Comparison of ENCODE assay signal across 22 cellular contexts in the genomic region with DNA sequence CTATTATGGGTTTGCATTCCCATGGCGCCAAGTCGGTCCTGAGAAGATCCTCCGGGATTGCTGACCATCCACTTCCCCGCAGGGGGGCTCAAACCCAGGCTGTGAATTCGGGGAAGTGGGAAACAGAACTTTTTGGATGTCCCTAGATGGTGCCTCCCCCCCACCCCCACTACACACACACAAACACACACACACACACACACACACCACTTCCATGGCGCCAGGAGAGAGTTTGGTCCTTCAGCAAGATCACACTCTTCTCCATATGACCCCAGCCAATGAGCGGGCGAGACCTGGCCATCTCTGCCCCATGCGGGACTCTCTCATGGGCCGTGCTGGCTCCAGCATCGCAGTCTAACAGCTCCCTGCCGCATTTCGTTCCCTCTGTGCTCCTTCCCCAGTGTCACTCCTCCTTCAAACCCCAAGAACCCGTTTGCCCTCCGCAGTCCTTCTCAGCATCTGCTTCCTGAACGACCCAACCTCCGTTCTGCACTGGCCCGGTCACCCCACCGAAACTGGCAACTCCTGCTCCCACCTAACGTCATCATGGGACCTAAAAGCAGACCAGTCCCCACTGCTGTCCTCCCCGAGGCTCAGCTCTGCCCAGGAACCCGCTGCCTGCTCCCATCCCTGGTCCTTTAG.
"Had no signal": no experiment of that assay in that cellular context is flagged by ENCODE, and none has a peak within 500 bp of the region (broad histone marks: within the 10 kb centered on the region; RNA-seq: fewer than 3 reads in every experiment).

No MANE protein-coding gene starts in this region.

- FAIRE-seq: astrocyte had no signal

- H3K27ac ChIP-seq: Peyer's patch, RWPE1, SJSA1 had no signal

- H3K36me3 ChIP-seq: Peyer's patch, SJSA1 had no signal

- H3K4me1 ChIP-seq: Peyer's patch, SJSA1 had no signal

- ATAC-seq: activated CD4-positive, CD25-positive, alpha-beta regulatory T cell treated with anti-CD3 and anti-CD28 coated beads, Interleukin-2, amount 50 U/mL, for 24 hours; activated CD8-positive, alpha-beta T cell treated with anti-CD3 and anti-CD28 coated beads, Interleukin-2, amount 10 ng/mL, durations not matched to agents 7 days and 5 days had no signal

- H3K27ac Mint-ChIP-seq: activated CD8-positive, alpha-beta T cell treated with anti-CD3 and anti-CD28 coated beads, Interleukin-2, amount 10 ng/mL, durations not matched to agents 7 days and 5 days; activated naive CD8-positive, alpha-beta T cell had no signal

- H3K9me3 ChIP-seq: Peyer's patch, SJSA1 had no signal

- H3K27me3 ChIP-seq: Peyer's patch, SJSA1 had no signal

- DNase-seq: activated CD4-positive, alpha-beta T cell treated with anti-CD3 and anti-CD28 coated beads for 4 hours; activated CD8-positive, alpha-beta memory T cell treated with anti-CD3 and anti-CD28 coated beads, Interleukin-2, amount 50 U/mL, for 48 hours; activated CD8-positive, alpha-beta T cell treated with anti-CD3 and anti-CD28 coated beads, Interleukin-2, amount 10 ng/mL, durations not matched to agents 7 days and 5 days; activated effector memory CD4-positive, alpha-beta T cell treated with Interleukin-2 at 50 U/mL for 16 hours; activated naive CD4-positive, alpha-beta T cell; activated T-cell treated with anti-CD3 and anti-CD28 coated beads, Interleukin-2, amount 50 U/mL, for 1 hour; amygdala; Karpas-422; NCI-H1105 treated with DMSO at 0.1 percent for 48 hours; NCI-H1436 treated with DMSO at 0.1 percent for 48 hours; NCI-H187; NCI-H2081; NCI-H446; NCI-H524; Peyer's patch; SHP77 had no signal

- H3K4me3 Mint-ChIP-seq: activated CD8-positive, alpha-beta T cell treated with anti-CD3 and anti-CD28 coated beads, Interleukin-2, amount 10 ng/mL, durations not matched to agents 7 days and 5 days; activated naive CD8-positive, alpha-beta T cell; brain had no signal

- H3K4me3 ChIP-seq: Peyer's patch, SJSA1 had no signal
